25 cellular contexts compared by ENCODE assay signal in the genomic region with DNA sequence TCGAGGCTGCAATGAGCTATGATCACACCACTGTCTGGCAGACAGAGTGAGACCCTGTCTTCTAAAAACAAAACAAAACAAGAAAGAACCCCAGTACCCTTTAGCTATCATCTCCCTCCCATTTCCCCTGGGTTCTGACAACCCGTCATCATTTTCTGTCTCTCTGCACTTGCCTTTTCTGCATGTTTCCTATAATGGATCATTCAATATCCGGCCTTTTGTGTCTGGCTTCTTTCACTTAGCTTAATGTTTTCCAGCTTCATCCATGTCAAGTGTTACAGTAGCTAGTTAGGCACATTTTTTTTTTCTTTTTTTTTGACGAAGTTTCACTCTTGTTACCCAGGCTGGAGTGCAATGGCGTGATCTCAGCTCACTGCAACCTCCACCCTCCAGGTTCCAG.
"Had no signal": no experiment of that assay in that cellular context is flagged by ENCODE, and none has a peak within 500 bp of the region (broad histone marks: within the 10 kb centered on the region; RNA-seq: fewer than 3 reads in every experiment).

No MANE protein-coding gene starts in this region.

- H3K27me3 Mint-ChIP-seq: natural killer cell treated with Interleukin-12 subunit alpha and Interleukin-12 subunit beta and Interleukin-15 and Interleukin-18, amount 100 ng/mL, for 72 hours had no signal

- H3K36me3 ChIP-seq: prostate gland had no signal

- H3K27ac Mint-ChIP-seq: immature natural killer cell; natural killer cell treated with Interleukin-12 subunit alpha and Interleukin-12 subunit beta and Interleukin-15 and Interleukin-18, amount 100 ng/mL, for 72 hours; stimulated activated effector memory CD8-positive, alpha-beta T cell treated with anti-CD3 and anti-CD28 coated beads, Interleukin-12 subunit alpha, Interleukin-12 subunit beta, amount 100 ng/mL, for 72 hours had no signal

- H3K9me3 Mint-ChIP-seq: effector memory CD8-positive, alpha-beta T cell; immature natural killer cell; natural killer cell treated with Interleukin-12 subunit alpha and Interleukin-12 subunit beta and Interleukin-15 and Interleukin-18, amount 100 ng/mL, for 72 hours; stimulated activated effector memory CD8-positive, alpha-beta T cell treated with anti-CD3 and anti-CD28 coated beads, Interleukin-12 subunit alpha, Interleukin-12 subunit beta, amount 100 ng/mL, for 72 hours had no signal

- H3K4me2 ChIP-seq: smooth muscle cell had no signal

- H3K9me3 ChIP-seq: esophagus squamous epithelium, lower lobe of right lung, prostate gland, right atrium auricular region, stomach, testis, tibial nerve, upper lobe of left lung had no signal

- DNase-seq: effector memory CD8-positive, alpha-beta T cell; erythroblast; esophagus squamous epithelium; hypothalamus; immature natural killer cell; islet precursor cell; kidney glomerular epithelial cell; left ventricle myocardium superior; lower lobe of right lung; stimulated activated CD4-positive, alpha-beta T cell treated with anti-CD3 and anti-CD28 coated beads, Interleukin-2, amount 100 ng/mL, for 24 hours; stimulated activated CD4-positive, alpha-beta T cell treated with anti-CD3 and anti-CD28 coated beads, Interleukin-4, amount 100 ng/mL, for 24 hours; stimulated activated naive CD4-positive, alpha-beta T cell treated with Interleukin-2 at 50 U/mL for 16 hours; stomach; substantia nigra; testis; upper lobe of left lung had no signal

- ATAC-seq: effector memory CD8-positive, alpha-beta T cell; left ventricle myocardium superior; lower lobe of right lung; natural killer cell treated with Interleukin-12 subunit alpha and Interleukin-12 subunit beta and Interleukin-15 and Interleukin-18, amount 100 ng/mL, for 72 hours; sciatic nerve; stimulated activated effector memory CD8-positive, alpha-beta T cell treated with anti-CD3 and anti-CD28 coated beads, Interleukin-12 subunit alpha, Interleukin-12 subunit beta, amount 100 ng/mL, for 72 hours had no signal

- H3K4me1 ChIP-seq: lower lobe of right lung, prostate gland, testis had no signal

- H3K27me3 ChIP-seq: esophagus squamous epithelium, right atrium auricular region, stomach, testis, tibial nerve, upper lobe of left lung had no signal

- H3K27ac ChIP-seq: esophagus squamous epithelium, lower lobe of right lung, prostate gland, right atrium auricular region, stomach, testis, tibial nerve had no signal

- H3K4me1 Mint-ChIP-seq: neural crest cell had no signal

- H3K4me3 Mint-ChIP-seq: effector memory CD8-positive, alpha-beta T cell; immature natural killer cell; natural killer cell treated with Interleukin-12 subunit alpha and Interleukin-12 subunit beta and Interleukin-15 and Interleukin-18, amount 100 ng/mL, for 72 hours; neural crest cell; stimulated activated effector memory CD8-positive, alpha-beta T cell treated with anti-CD3 and anti-CD28 coated beads, Interleukin-12 subunit alpha, Interleukin-12 subunit beta, amount 100 ng/mL, for 72 hours had no signal

- H3K36me3 Mint-ChIP-seq: natural killer cell treated with Interleukin-12 subunit alpha and Interleukin-12 subunit beta and Interleukin-15 and Interleukin-18, amount 100 ng/mL, for 72 hours had no signal

- H3K4me3 ChIP-seq: coronary artery, esophagus squamous epithelium, lower lobe of right lung, prostate gland, right atrium auricular region, smooth muscle cell, stomach, testis, tibial nerve, upper lobe of left lung had no signal
